In the genomic region with DNA sequence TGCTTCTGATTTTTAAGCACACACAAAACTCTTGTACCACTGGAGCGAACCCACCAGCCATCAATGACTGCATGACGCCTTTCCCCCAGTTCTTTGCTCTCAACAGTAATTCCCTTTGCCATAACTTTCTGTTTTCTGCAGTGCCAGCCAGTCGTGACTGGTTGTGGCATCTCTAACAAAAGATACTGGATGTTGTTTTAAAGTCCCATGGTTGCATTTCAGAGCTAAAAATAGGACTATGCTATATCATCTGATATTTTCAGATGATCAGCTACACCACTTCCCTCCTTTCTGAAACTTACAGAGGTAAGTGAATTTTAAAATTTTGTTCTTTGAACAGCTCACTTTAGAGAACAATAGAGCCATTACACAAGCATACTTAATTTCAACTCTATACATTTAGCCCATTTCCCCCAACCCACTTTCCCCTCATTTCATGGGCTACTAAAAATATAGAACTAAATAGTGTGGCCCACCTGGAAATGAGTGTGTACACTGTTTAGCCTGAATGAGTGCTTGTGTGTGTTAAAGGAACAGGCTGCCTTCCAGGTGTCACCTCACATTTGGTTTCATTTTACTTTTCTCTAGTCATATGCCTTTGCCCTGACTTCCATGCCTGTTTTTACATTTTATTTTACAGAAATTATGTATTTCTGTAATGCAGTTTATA, we compare ENCODE assay signal across 12 cellular contexts.
DNase-seq lines count a peak whose midpoint lies in the region; ATAC-seq and TF ChIP-seq lines count a peak whose summit lies in the region.
"Had no signal": no experiment of that assay in that cellular context is flagged by ENCODE, and none has a peak within 500 bp of the region (broad histone marks: within the 10 kb centered on the region; RNA-seq: fewer than 3 reads in every experiment).

No MANE protein-coding gene starts in this region.

- H3K9me2 ChIP-seq in PC-3 (replicated peaks; ENCODE audit: low read length), result no peaks in the 10 kb centered on the region

- H3K4me2 ChIP-seq in PC-3 (ENCODE audit: low read length), result no peak overlapping the region

- no TSS peak for BruUV-seq in PC-3 (replicated peaks; lab: Mats Ljungman, UMichigan)

- intact Hi-C loops in PC-3 (cut with micrococcal nuclease) (no loop called here), natural killer cell (cut with micrococcal nuclease) (no loop called here), ovary (cut with DNase I) (loop anchor here in 3 of 4 donors (10.0 kb wide), 3 partner anchors 139 to 479 kb away; partner anchors contain the start of gene ZC3H12C (in 1 of the 3))

- no peaks in the 10 kb centered on the region for H3F3A ChIP-seq in PC-3 (ENCODE audit: low read length, unreplicated experiment)

- POLR2A ChIA-PET in PC-3 (lab: Charles Lee; ENCODE audit: unreplicated experiment), result no interaction called here

- H3K27me3 ChIP-seq in PC-3 (ENCODE audit: low read length) (no peaks in the 10 kb centered on the region), ovary (no peaks in the 10 kb centered on the region)
- H3K27me3 ChIP-seq: SJSA1 had no signal

- H3K27ac Mint-ChIP-seq in natural killer cell, result no peak overlapping the region
- H3K27ac Mint-ChIP-seq: effector memory CD8-positive, alpha-beta T cell had no signal

- no peaks in the 10 kb centered on the region for H4K20me1 ChIP-seq in PC-3 (ENCODE audit: low read length)

- no peak for TF ChIP-seq POLR2A in ovary (IDR thresholded peaks at IDR 0.05)

- H3K9me3 ChIP-seq in PC-3 (ENCODE audit: low read length) (no peaks in the 10 kb centered on the region), ovary (no peaks in the 10 kb centered on the region)
- H3K9me3 ChIP-seq: SJSA1 had no signal

- CTCF ChIA-PET in PC-3 (lab: Charles Lee), result no interaction called here

- TF ChIP-seq EP300 in ovary (IDR thresholded peaks at IDR 0.05), result no peak

- H3K9me3 Mint-ChIP-seq in natural killer cell, result no peaks in the 10 kb centered on the region

- H3K4me3 Mint-ChIP-seq in natural killer cell, result no peak overlapping the region
- H3K4me3 Mint-ChIP-seq: effector memory CD8-positive, alpha-beta T cell had no signal

- peak; percentile 68 for ATAC-seq in GM19468 (IDR thresholded peaks at IDR 0.05; ENCODE audit: extremely low read depth, unreplicated experiment)
- ATAC-seq in HG03066 (IDR thresholded peaks at IDR 0.05; ENCODE audit: low read depth, unreplicated experiment), result peak; percentile 68
- ATAC-seq in PC-3, result 0 out of 2 replicates have a peak, but pooled peaks have one; percentile 20
- ATAC-seq in natural killer cell, result no peak
- ATAC-seq: effector memory CD8-positive, alpha-beta T cell had no signal

- H3K27me3 Mint-ChIP-seq in natural killer cell (ENCODE audit: low read depth in 2 of 2), result no peaks in the 10 kb centered on the region

- H3K36me3 ChIP-seq in PC-3 (ENCODE audit: low read depth, low read length) (no peaks in the 10 kb centered on the region), ovary (no peaks in the 10 kb centered on the region)
- H3K36me3 ChIP-seq: SJSA1 had no signal

- no peak overlapping the region for H3K9ac ChIP-seq in PC-3 (ENCODE audit: low read length)

- 91 to 92% (median 91%) methylated on average over 3 of the region's 3 CpGs for WGBS in ovary, 3 donors

- no peaks in the 10 kb centered on the region for H3K4me1 ChIP-seq in PC-3 (ENCODE audit: insufficient read depth, low read length)
- peaks cover 4% of the 10 kb centered on the region for H3K4me1 ChIP-seq in ovary (ENCODE audit: insufficient read depth)
- H3K4me1 ChIP-seq: SJSA1 had no signal

- DNase-seq in DMS53 (lab: John Stamatoyannopoulos, UW) (peak; percentile 24), DMS53 treated with DMSO at 0.1 percent for 48 hours (lab: John Stamatoyannopoulos, UW; ENCODE audit: unreplicated experiment) (no peak), PC-3 (no peak), SW480 (ENCODE audit: low spot score) (no peak), natural killer cell (no peak), ovary (no peak)
- DNase-seq: activated T-cell treated with anti-CD3 and anti-CD28 coated beads, Interleukin-2, amount 50 U/mL, for 48 hours; effector memory CD8-positive, alpha-beta T cell had no signal

- no peak overlapping the region for H3K27ac ChIP-seq in PC-3 (ENCODE audit: low read length)
- no peak overlapping the region for H3K27ac ChIP-seq in ovary
- H3K27ac ChIP-seq: 22Rv1, SJSA1 had no signal

- H2AFZ ChIP-seq in PC-3 (ENCODE audit: low read length), result no peak overlapping the region

- no peak overlapping the region for H3K4me3 ChIP-seq in PC-3 (ENCODE audit: low read length)
- no peak overlapping the region for H3K4me3 ChIP-seq in ovary
- H3K4me3 ChIP-seq: SJSA1 had no signal

- H3K36me3 Mint-ChIP-seq in natural killer cell, result no peaks in the 10 kb centered on the region

- H3K4me1 Mint-ChIP-seq in natural killer cell, result peaks cover 0 to 5% of the 10 kb centered on the region in 2 donors

- no peaks in the 10 kb centered on the region for H3K79me2 ChIP-seq in PC-3 (ENCODE audit: low read length)

- no peak for TF ChIP-seq CTCF in PC-3 (conservative IDR thresholded peaks at IDR 0.05; ENCODE audit: low read depth, low read length)
- TF ChIP-seq CTCF in natural killer cell (IDR thresholded peaks at IDR 0.05), result no peak
- TF ChIP-seq CTCF in ovary (IDR thresholded peaks at IDR 0.05), result no peak

Comparison
In these comparisons a context has a peak if more than half of its experiments do, and no peak if none do; other contexts are left out.
1. ATAC-seq: peak in GM19468 (single experiment), HG03066 (single experiment) and PC-3 (single experiment); none in natural killer cell (0 of 3).
2. intact Hi-C loops: an anchor here in ovary (10.0 kb wide); none called in PC-3 and natural killer cell.